ENCODE assay signal across 1 cellular context in genomic region chr19:17749912-17750317, GRCh38.
TF ChIP-seq lines count a peak whose summit lies in the region.

No MANE protein-coding gene starts in this region.

TF ChIP-seq in K562, 482 proteins besides CTCF, POLR2A, EP300 and RAD21 (continues in another document):
- TF ChIP-seq AFF1 (IDR thresholded peaks at IDR 0.05; ENCODE audit: low read depth in 1 of 2, partially characterized antibody in 2 of 2) (no peak), LARP7 (IDR thresholded peaks at IDR 0.05) (no peak), ZNF583 (CRISPR knock-in tag; IDR thresholded peaks at IDR 0.05) (no peak), DPF2 (IDR thresholded peaks at IDR 0.05) (no peak; the same call in 1 of the 2 replicates), DACH1 (IDR thresholded peaks at IDR 0.05; ENCODE audit: partially characterized antibody) (peak; percentile 82), FUS (optimal IDR thresholded peaks at IDR 0.05; ENCODE audit: low read depth, low read length) (no peak), ESRRA (IDR thresholded peaks at IDR 0.05; ENCODE audit: borderline replicate concordance, low read depth) (peak; percentile 92), CREB3 (tag; conservative IDR thresholded peaks at IDR 0.05; ENCODE audit: low read depth) (no peak), TGIF2 (CRISPR knock-in tag; IDR thresholded peaks at IDR 0.05) (no peak), ZBTB7A (IDR thresholded peaks at IDR 0.05; ENCODE audit: borderline replicate concordance, control insufficient read depth, low read depth, low read length) (no peak; the same call in 1 of the 2 replicates), L3MBTL2 (IDR thresholded peaks at IDR 0.05) (no peak), ZNF639 (CRISPR knock-in tag; conservative IDR thresholded peaks at IDR 0.05 in 1 of 2, IDR thresholded peaks at IDR 0.05 in 1 of 2) (no peak), REST (CRISPR knock-in tag; IDR thresholded peaks at IDR 0.05; ENCODE audit: low read depth) (no peak), E2F6 (IDR thresholded peaks at IDR 0.05; ENCODE audit: borderline replicate concordance in 1 of 2, extremely low read depth in 1 of 2, insufficient read depth in 1 of 2, insufficient read length in 1 of 2, low read depth in 1 of 2, low read length in 1 of 2, poor library complexity in 1 of 2, severe bottlenecking in 1 of 2) (peak in 1 of 2 experiments; percentile 17), ZNF398 (CRISPR knock-in tag; IDR thresholded peaks at IDR 0.05) (no peak), KLF1 (tag; IDR thresholded peaks at IDR 0.05) (no peak), PHTF2 (CRISPR knock-in tag; IDR thresholded peaks at IDR 0.05) (no peak), PBX2 (CRISPR knock-in tag; IDR thresholded peaks at IDR 0.05; ENCODE audit: low read depth) (no peak), PBX2 (tag; conservative IDR thresholded peaks at IDR 0.05; ENCODE audit: low read depth) (no peak), MAFG (tag; conservative IDR thresholded peaks at IDR 0.05) (no peak), HOMEZ (CRISPR knock-in tag; IDR thresholded peaks at IDR 0.05) (no peak), TFAP4 (CRISPR knock-in tag; IDR thresholded peaks at IDR 0.05; ENCODE audit: borderline replicate concordance) (peak; percentile 94), ZNF3 (CRISPR knock-in tag; IDR thresholded peaks at IDR 0.05) (no peak), FOXP4 (CRISPR knock-in tag; IDR thresholded peaks at IDR 0.05; ENCODE audit: borderline replicate concordance) (no peak), MCM7 (IDR thresholded peaks at IDR 0.05) (no peak), RCOR1 (IDR thresholded peaks at IDR 0.05; ENCODE audit: borderline replicate concordance in 1 of 2, low read depth in 2 of 2, low read length in 2 of 2) (peak in 1 of 2 experiments; percentile 78; a peak in 2 of 4 replicates), HDGF (IDR thresholded peaks at IDR 0.05) (no peak), ZZZ3 (IDR thresholded peaks at IDR 0.05) (no peak), SIN3B (IDR thresholded peaks at IDR 0.05; ENCODE audit: low read depth) (no peak), ZNF174 (CRISPR knock-in tag; IDR thresholded peaks at IDR 0.05) (no peak), ZFX (CRISPR knock-in tag; IDR thresholded peaks at IDR 0.05) (no peak), ZHX1 (conservative IDR thresholded peaks at IDR 0.05; ENCODE audit: low read length) (no peak), RUNX1 (IDR thresholded peaks at IDR 0.05; ENCODE audit: low read depth) (no peak)
